18 cellular contexts compared by ENCODE assay signal in genomic region chr19:1472227-1473055, GRCh38. TPM values are rescaled to one million over a fixed set of nuclear protein-coding genes. Genes with fewer than 3 reads are reported as not detected.
DNase-seq lines count a peak whose midpoint lies in the region; ATAC-seq and TF ChIP-seq lines count a peak whose summit lies in the region.
"Had no signal": no experiment of that assay in that cellular context is flagged by ENCODE, and none has a peak within 500 bp of the region (broad histone marks: within the 10 kb centered on the region; RNA-seq: fewer than 3 reads in every experiment).

No MANE protein-coding gene starts in this region.

- POLR2A ChIA-PET in WTC11 (lab: Charles Lee), result interaction anchor here (0.6 to 1.2 kb wide), 6 partner anchors 16 to 360 kb away, joined by 3 read pairs; partner anchors contain the start of gene CIRBP

- no peaks in the 10 kb centered on the region for H3K9me3 Mint-ChIP-seq in T-helper 2 cell treated with Interferon-gamma antibody and Interleukin-4, amounts not matched to agents 5 μg/mL and 100 μg/mL, for 36 hours
- H3K9me3 Mint-ChIP-seq in WTC11 (no peaks in the 10 kb centered on the region), neural crest cell (no peaks in the 10 kb centered on the region)
- H3K9me3 Mint-ChIP-seq: activated B cell treated with CpG ODN at 0.5 μM for 24 hours; activated T-helper 2 cell treated with anti-CD3 and anti-CD28 coated beads, Interferon-gamma antibody, Interleukin-2, Interleukin-4, amounts not matched to agents 10 μg/mL and 5 μg/mL and 100 μg/mL, durations not matched to agents 14 hours and 24 hours and 36 hours had no signal

- CTCF ChIA-PET in WTC11 (lab: Charles Lee), result interaction anchor here (0.6 to 3.2 kb wide), 14 partner anchors 17 to 962 kb away, joined by 3 to 19 read pairs (median 3); partner anchors contain the start of gene REEP6

- TF ChIP-seq CTCF in WTC11 (IDR thresholded peaks at IDR 0.05) (no peak), neural crest cell (conservative IDR thresholded peaks at IDR 0.05) (no peak)

- H3K4me3 Mint-ChIP-seq in T-helper 2 cell treated with Interferon-gamma antibody and Interleukin-4, amounts not matched to agents 5 μg/mL and 100 μg/mL, for 36 hours, result peak overlapping the region; percentile 36
- no peak overlapping the region for H3K4me3 Mint-ChIP-seq in WTC11
- peak overlapping the region; percentile 79 for H3K4me3 Mint-ChIP-seq in neural crest cell

- peaks cover 3% of the 10 kb centered on the region for H3K36me3 Mint-ChIP-seq in T-helper 2 cell treated with Interferon-gamma antibody and Interleukin-4, amounts not matched to agents 5 μg/mL and 100 μg/mL, for 36 hours (ENCODE audit: low read depth)
- H3K36me3 Mint-ChIP-seq in WTC11 (peaks cover 3% of the 10 kb centered on the region), neural crest cell (ENCODE audit: low read depth) (no peaks in the 10 kb centered on the region)

- no peak for ATAC-seq in WTC11
- no peak for ATAC-seq in GM19467 (IDR thresholded peaks at IDR 0.05; ENCODE audit: unreplicated experiment)
- no peak for ATAC-seq in HG03460 (IDR thresholded peaks at IDR 0.05; ENCODE audit: unreplicated experiment)

- DNase-seq in T-helper 2 cell treated with Interferon-gamma antibody and Interleukin-4, amounts not matched to agents 5 μg/mL and 100 μg/mL, for 36 hours (ENCODE audit: low spot score), result no peak
- no peak for DNase-seq in T-helper 2 cell
- peak; percentile 10 for DNase-seq in WTC11 (ENCODE audit: low spot score)
- no peak for DNase-seq in neural crest cell (ENCODE audit: low read depth, low spot score)
- DNase-seq: ACHN; activated B cell treated with CpG ODN at 0.5 μM for 24 hours; activated CD8-positive, alpha-beta memory T cell treated with anti-CD3 and anti-CD28 coated beads for 24 hours; Calu3; immature natural killer cell; mesenchymal stem cell; NCI-H1436 treated with DMSO at 0.1 percent for 48 hours; PC-9; stimulated activated CD4-positive, alpha-beta T cell treated with anti-CD3 and anti-CD28 coated beads, Interleukin-4, amount 100 ng/mL, for 1 hour; SW 1271; tibial artery had no signal

- no peak overlapping the region for H3K27ac Mint-ChIP-seq in T-helper 2 cell treated with Interferon-gamma antibody and Interleukin-4, amounts not matched to agents 5 μg/mL and 100 μg/mL, for 36 hours
- H3K27ac Mint-ChIP-seq in WTC11, result no peak overlapping the region
- no peak overlapping the region for H3K27ac Mint-ChIP-seq in neural crest cell (ENCODE audit: unreplicated experiment)
- H3K27ac Mint-ChIP-seq: activated B cell treated with CpG ODN at 0.5 μM for 24 hours; activated T-helper 2 cell treated with anti-CD3 and anti-CD28 coated beads, Interferon-gamma antibody, Interleukin-2, Interleukin-4, amounts not matched to agents 10 μg/mL and 5 μg/mL and 100 μg/mL, durations not matched to agents 14 hours and 24 hours and 36 hours; immature natural killer cell had no signal

- peaks cover 4% of the 10 kb centered on the region for H3K4me1 Mint-ChIP-seq in T-helper 2 cell treated with Interferon-gamma antibody and Interleukin-4, amounts not matched to agents 5 μg/mL and 100 μg/mL, for 36 hours (ENCODE audit: low read depth)
- H3K4me1 Mint-ChIP-seq in WTC11, result peaks cover 5% of the 10 kb centered on the region; the same call in 1 of the 2 replicates
- H3K4me1 Mint-ChIP-seq in neural crest cell, result peaks cover 8% of the 10 kb centered on the region

- peaks cover 15% of the 10 kb centered on the region for H3K27me3 Mint-ChIP-seq in T-helper 2 cell treated with Interferon-gamma antibody and Interleukin-4, amounts not matched to agents 5 μg/mL and 100 μg/mL, for 36 hours (ENCODE audit: low read depth)
- H3K27me3 Mint-ChIP-seq in WTC11 (ENCODE audit: low read depth), result peaks cover 44% of the 10 kb centered on the region
- H3K27me3 Mint-ChIP-seq in neural crest cell (ENCODE audit: low read depth), result peaks cover 46% of the 10 kb centered on the region

TF ChIP-seq in WTC11, 78 proteins besides CTCF, POLR2A, EP300 and RAD21:
- TF ChIP-seq ZBTB21 (CRISPR knock-in tag; IDR thresholded peaks at IDR 0.05; ENCODE audit: borderline replicate concordance) (no peak), ZNF138 (CRISPR knock-in tag; conservative IDR thresholded peaks at IDR 0.05) (no peak), SP1 (CRISPR knock-in tag; conservative IDR thresholded peaks at IDR 0.05) (peak; percentile 26; the same call in 1 of the 2 replicates), FOXP1 (CRISPR knock-in tag; IDR thresholded peaks at IDR 0.05; ENCODE audit: borderline replicate concordance) (0 out of 2 replicates have a peak, but pooled peaks have one; percentile 44), SOX15 (CRISPR knock-in tag; IDR thresholded peaks at IDR 0.05) (no peak), TEAD1 (CRISPR knock-in tag; IDR thresholded peaks at IDR 0.05) (0 out of 2 replicates have a peak, but pooled peaks have one; percentile 26)

RNA-seq across cellular contexts. Expression of gene C19orf25, which starts 6.6 kb away (rescaled TPM):
- total RNA-seq in WTC11 (2021) (56.5 to 65.7 TPM (median 60.4 TPM) in 3 replicates), neural crest cell (34.5 and 41.5 TPM in 2 replicates)

RNA-seq across cellular contexts. Expression of gene PCSK4, which starts 17.7 kb away (rescaled TPM):
- 18.6 to 22.4 TPM (median 21.5 TPM) in 3 replicates for total RNA-seq in WTC11 (2021)
- 10.4 and 11.7 TPM in 2 replicates for total RNA-seq in neural crest cell

RNA-seq across cellular contexts. Expression of gene REEP6, which starts 18.5 kb away (rescaled TPM):
- total RNA-seq in WTC11 (2021) (17.0 to 19.5 TPM (median 19.1 TPM) in 3 replicates), neural crest cell (8.2 and 8.7 TPM in 2 replicates)

RNA-seq across cellular contexts. Expression of gene APC2, which starts 22.5 kb away (rescaled TPM):
- 1.0 to 1.4 TPM (median 1.1 TPM) in 3 replicates for total RNA-seq in WTC11 (2021)
- 39.2 and 43.0 TPM in 2 replicates for total RNA-seq in neural crest cell

RNA-seq across cellular contexts. Expression of gene RPS15, which starts 34.2 kb away (rescaled TPM):
- total RNA-seq in WTC11 (2021) (1,932 to 2,169 TPM (median 2,158 TPM) in 3 replicates), neural crest cell (1,578 and 1,580 TPM in 2 replicates)
